In the genomic region with DNA sequence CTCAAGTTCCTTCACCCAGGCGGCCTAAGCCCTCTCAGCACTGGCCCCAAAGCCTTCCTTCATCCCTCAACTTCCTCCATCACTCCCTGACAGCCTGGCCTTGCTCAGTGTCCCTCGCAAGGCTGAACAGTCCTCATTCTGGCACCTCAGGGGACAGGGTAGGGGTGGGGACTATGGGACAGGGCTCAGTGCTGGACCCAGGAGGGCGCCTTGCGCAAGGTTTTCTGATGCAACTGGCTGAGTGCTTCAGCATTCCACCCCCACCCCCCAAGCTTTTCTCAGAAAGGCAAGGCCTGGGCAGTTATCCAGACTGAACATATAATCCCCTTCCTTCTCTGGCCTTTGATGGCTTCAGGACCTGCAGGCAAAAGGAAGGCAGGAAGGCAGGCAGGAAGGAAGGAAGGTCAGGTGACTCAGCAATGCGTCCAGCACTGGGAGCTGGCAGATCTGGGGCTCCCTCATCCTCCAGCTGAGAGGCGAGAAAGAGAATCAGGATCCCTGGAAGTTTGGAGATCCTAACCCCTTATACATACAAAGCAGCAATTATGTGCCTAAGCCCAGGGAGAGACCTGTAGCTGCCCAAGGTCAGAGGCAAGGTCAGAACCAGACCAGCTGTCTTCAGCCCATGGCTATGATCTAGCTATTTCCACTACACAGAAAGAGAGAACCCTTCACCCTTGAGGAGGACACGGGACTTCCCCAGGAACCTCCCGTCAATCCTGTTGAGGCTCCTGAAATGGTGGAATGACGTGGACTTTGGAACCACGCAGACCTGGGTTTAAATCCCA, we compare ENCODE assay signal across 1 cellular context.
TF ChIP-seq lines count a peak whose summit lies in the region.

No MANE protein-coding gene starts in this region.

TF ChIP-seq in K562, 482 proteins besides CTCF, POLR2A, EP300 and RAD21 (continued from another document and continues in another):
- TF ChIP-seq, protein P1, sequence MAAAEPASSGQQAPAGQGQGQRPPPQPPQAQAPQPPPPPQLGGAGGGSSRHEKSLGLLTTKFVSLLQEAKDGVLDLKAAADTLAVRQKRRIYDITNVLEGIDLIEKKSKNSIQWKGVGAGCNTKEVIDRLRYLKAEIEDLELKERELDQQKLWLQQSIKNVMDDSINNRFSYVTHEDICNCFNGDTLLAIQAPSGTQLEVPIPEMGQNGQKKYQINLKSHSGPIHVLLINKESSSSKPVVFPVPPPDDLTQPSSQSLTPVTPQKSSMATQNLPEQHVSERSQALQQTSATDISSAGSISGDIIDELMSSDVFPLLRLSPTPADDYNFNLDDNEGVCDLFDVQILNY (CRISPR knock-in tag; IDR thresholded peaks at IDR 0.05): no peak
- TF ChIP-seq, protein P2, sequence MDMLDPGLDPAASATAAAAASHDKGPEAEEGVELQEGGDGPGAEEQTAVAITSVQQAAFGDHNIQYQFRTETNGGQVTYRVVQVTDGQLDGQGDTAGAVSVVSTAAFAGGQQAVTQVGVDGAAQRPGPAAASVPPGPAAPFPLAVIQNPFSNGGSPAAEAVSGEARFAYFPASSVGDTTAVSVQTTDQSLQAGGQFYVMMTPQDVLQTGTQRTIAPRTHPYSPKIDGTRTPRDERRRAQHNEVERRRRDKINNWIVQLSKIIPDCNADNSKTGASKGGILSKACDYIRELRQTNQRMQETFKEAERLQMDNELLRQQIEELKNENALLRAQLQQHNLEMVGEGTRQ (CRISPR knock-in tag; IDR thresholded peaks at IDR 0.05): peak; percentile 51
- TF ChIP-seq ZNF384 (IDR thresholded peaks at IDR 0.05; ENCODE audit: low read depth, low read length): peak; percentile 54
- TF ChIP-seq ZNF3 (CRISPR knock-in tag; IDR thresholded peaks at IDR 0.05): no peak
- peak; percentile 80 for TF ChIP-seq CBFA2T3 (IDR thresholded peaks at IDR 0.05)
- TF ChIP-seq MED1 (CRISPR knock-in tag; IDR thresholded peaks at IDR 0.05; ENCODE audit: borderline replicate concordance): no peak
- TF ChIP-seq, protein P3, sequence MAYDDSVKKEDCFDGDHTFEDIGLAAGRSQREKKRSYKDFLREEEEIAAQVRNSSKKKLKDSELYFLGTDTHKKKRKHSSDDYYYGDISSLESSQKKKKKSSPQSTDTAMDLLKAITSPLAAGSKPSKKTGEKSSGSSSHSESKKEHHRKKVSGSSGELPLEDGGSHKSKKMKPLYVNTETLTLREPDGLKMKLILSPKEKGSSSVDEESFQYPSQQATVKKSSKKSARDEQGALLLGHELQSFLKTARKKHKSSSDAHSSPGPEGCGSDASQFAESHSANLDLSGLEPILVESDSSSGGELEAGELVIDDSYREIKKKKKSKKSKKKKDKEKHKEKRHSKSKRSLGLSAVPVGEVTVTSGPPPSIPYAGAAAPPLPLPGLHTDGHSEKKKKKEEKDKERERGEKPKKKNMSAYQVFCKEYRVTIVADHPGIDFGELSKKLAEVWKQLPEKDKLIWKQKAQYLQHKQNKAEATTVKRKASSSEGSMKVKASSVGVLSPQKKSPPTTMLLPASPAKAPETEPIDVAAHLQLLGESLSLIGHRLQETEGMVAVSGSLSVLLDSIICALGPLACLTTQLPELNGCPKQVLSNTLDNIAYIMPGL (CRISPR knock-in tag; IDR thresholded peaks at IDR 0.05): no peak
- TF ChIP-seq, protein P4, sequence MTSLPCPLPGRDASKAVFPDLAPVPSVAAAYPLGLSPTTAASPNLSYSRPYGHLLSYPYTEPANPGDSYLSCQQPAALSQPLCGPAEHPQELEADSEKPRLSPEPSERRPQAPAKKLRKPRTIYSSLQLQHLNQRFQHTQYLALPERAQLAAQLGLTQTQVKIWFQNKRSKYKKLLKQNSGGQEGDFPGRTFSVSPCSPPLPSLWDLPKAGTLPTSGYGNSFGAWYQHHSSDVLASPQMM (CRISPR knock-in tag; IDR thresholded peaks at IDR 0.05): no peak
- no peak for TF ChIP-seq ZNF274 (IDR thresholded peaks at IDR 0.05; ENCODE audit: borderline replicate concordance, low read depth, low read length)
- peak; percentile 63 for TF ChIP-seq MAFK (IDR thresholded peaks at IDR 0.05; ENCODE audit: low read length)
- TF ChIP-seq CBFA2T2 (conservative IDR thresholded peaks at IDR 0.05): peak; percentile 56
- TF ChIP-seq IRF2 (CRISPR knock-in tag; IDR thresholded peaks at IDR 0.05): no peak
- TF ChIP-seq SAFB2 (IDR thresholded peaks at IDR 0.05; ENCODE audit: borderline replicate concordance, low read depth, low read length, severe bottlenecking): no peak
- no peak for TF ChIP-seq FOXA1 (IDR thresholded peaks at IDR 0.05; ENCODE audit: borderline replicate concordance)
- TF ChIP-seq KAT2B (IDR thresholded peaks at IDR 0.05; ENCODE audit: low read depth, low read length): no peak
- TF ChIP-seq RBBP5 (IDR thresholded peaks at IDR 0.05; ENCODE audit: borderline replicate concordance, insufficient read depth, low read length, poor library complexity, severe bottlenecking): peak; percentile 38
- TF ChIP-seq ZNF695 (CRISPR knock-in tag; IDR thresholded peaks at IDR 0.05): no peak
- no peak for TF ChIP-seq NCOA6 (IDR thresholded peaks at IDR 0.05)
- TF ChIP-seq ARID1B (IDR thresholded peaks at IDR 0.05): peak; percentile 90
- TF ChIP-seq SPI1 (IDR thresholded peaks at IDR 0.05; ENCODE audit: borderline replicate concordance, low read depth, low read length): peak; percentile 32; the same call in 1 of the 2 replicates
- TF ChIP-seq, protein P5, sequence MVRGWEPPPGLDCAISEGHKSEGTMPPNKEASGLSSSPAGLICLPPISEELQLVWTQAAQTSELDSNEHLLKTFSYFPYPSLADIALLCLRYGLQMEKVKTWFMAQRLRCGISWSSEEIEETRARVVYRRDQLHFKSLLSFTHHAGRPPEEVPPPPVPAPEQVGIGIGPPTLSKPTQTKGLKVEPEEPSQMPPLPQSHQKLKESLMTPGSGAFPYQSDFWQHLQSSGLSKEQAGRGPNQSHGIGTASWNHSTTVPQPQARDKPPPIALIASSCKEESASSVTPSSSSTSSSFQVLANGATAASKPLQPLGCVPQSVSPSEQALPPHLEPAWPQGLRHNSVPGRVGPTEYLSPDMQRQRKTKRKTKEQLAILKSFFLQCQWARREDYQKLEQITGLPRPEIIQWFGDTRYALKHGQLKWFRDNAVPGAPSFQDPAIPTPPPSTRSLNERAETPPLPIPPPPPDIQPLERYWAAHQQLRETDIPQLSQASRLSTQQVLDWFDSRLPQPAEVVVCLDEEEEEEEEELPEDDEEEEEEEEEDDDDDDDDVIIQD (CRISPR knock-in tag; IDR thresholded peaks at IDR 0.05): no peak
- TF ChIP-seq, protein P6, sequence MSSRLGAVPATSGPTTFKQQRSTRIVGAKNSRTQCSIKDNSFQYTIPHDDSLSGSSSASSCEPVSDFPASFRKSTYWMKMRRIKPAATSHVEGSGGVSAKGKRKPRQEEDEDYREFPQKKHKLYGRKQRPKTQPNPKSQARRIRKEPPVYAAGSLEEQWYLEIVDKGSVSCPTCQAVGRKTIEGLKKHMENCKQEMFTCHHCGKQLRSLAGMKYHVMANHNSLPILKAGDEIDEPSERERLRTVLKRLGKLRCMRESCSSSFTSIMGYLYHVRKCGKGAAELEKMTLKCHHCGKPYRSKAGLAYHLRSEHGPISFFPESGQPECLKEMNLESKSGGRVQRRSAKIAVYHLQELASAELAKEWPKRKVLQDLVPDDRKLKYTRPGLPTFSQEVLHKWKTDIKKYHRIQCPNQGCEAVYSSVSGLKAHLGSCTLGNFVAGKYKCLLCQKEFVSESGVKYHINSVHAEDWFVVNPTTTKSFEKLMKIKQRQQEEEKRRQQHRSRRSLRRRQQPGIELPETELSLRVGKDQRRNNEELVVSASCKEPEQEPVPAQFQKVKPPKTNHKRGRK (tag; IDR thresholded peaks at IDR 0.05): no peak
- TF ChIP-seq JUN (IDR thresholded peaks at IDR 0.05; ENCODE audit: borderline replicate concordance, low read depth, low read length): peak; percentile 90
- no peak; the same call in 1 of the 2 replicates for TF ChIP-seq JUN (CRISPR knock-in tag; IDR thresholded peaks at IDR 0.05; ENCODE audit: borderline replicate concordance)
- TF ChIP-seq, protein P7, sequence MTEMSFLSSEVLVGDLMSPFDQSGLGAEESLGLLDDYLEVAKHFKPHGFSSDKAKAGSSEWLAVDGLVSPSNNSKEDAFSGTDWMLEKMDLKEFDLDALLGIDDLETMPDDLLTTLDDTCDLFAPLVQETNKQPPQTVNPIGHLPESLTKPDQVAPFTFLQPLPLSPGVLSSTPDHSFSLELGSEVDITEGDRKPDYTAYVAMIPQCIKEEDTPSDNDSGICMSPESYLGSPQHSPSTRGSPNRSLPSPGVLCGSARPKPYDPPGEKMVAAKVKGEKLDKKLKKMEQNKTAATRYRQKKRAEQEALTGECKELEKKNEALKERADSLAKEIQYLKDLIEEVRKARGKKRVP (CRISPR knock-in tag; IDR thresholded peaks at IDR 0.05): peak; percentile 99
- TF ChIP-seq, protein P8, sequence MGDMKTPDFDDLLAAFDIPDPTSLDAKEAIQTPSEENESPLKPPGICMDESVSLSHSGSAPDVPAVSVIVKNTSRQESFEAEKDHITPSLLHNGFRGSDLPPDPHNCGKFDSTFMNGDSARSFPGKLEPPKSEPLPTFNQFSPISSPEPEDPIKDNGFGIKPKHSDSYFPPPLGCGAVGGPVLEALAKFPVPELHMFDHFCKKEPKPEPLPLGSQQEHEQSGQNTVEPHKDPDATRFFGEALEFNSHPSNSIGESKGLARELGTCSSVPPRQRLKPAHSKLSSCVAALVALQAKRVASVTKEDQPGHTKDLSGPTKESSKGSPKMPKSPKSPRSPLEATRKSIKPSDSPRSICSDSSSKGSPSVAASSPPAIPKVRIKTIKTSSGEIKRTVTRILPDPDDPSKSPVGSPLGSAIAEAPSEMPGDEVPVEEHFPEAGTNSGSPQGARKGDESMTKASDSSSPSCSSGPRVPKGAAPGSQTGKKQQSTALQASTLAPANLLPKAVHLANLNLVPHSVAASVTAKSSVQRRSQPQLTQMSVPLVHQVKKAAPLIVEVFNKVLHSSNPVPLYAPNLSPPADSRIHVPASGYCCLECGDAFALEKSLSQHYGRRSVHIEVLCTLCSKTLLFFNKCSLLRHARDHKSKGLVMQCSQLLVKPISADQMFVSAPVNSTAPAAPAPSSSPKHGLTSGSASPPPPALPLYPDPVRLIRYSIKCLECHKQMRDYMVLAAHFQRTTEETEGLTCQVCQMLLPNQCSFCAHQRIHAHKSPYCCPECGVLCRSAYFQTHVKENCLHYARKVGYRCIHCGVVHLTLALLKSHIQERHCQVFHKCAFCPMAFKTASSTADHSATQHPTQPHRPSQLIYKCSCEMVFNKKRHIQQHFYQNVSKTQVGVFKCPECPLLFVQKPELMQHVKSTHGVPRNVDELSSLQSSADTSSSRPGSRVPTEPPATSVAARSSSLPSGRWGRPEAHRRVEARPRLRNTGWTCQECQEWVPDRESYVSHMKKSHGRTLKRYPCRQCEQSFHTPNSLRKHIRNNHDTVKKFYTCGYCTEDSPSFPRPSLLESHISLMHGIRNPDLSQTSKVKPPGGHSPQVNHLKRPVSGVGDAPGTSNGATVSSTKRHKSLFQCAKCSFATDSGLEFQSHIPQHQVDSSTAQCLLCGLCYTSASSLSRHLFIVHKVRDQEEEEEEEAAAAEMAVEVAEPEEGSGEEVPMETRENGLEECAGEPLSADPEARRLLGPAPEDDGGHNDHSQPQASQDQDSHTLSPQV (IDR thresholded peaks at IDR 0.05): peak; percentile 96
- no peak for TF ChIP-seq ZBED1 (IDR thresholded peaks at IDR 0.05)
- TF ChIP-seq HIVEP1 (CRISPR knock-in tag; IDR thresholded peaks at IDR 0.05): peak; percentile 83
- TF ChIP-seq BRCA1 (IDR thresholded peaks at IDR 0.05): no peak
- TF ChIP-seq BRCA1 (CRISPR knock-in tag; IDR thresholded peaks at IDR 0.05): no peak
- TF ChIP-seq MCM7 (IDR thresholded peaks at IDR 0.05): no peak
- TF ChIP-seq RBM39 (optimal IDR thresholded peaks at IDR 0.05; ENCODE audit: low read depth, low read length): no peak
- TF ChIP-seq, protein P9, sequence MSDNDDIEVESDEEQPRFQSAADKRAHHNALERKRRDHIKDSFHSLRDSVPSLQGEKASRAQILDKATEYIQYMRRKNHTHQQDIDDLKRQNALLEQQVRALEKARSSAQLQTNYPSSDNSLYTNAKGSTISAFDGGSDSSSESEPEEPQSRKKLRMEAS (CRISPR knock-in tag; IDR thresholded peaks at IDR 0.05): peak; percentile 10
- TF ChIP-seq, protein P10, sequence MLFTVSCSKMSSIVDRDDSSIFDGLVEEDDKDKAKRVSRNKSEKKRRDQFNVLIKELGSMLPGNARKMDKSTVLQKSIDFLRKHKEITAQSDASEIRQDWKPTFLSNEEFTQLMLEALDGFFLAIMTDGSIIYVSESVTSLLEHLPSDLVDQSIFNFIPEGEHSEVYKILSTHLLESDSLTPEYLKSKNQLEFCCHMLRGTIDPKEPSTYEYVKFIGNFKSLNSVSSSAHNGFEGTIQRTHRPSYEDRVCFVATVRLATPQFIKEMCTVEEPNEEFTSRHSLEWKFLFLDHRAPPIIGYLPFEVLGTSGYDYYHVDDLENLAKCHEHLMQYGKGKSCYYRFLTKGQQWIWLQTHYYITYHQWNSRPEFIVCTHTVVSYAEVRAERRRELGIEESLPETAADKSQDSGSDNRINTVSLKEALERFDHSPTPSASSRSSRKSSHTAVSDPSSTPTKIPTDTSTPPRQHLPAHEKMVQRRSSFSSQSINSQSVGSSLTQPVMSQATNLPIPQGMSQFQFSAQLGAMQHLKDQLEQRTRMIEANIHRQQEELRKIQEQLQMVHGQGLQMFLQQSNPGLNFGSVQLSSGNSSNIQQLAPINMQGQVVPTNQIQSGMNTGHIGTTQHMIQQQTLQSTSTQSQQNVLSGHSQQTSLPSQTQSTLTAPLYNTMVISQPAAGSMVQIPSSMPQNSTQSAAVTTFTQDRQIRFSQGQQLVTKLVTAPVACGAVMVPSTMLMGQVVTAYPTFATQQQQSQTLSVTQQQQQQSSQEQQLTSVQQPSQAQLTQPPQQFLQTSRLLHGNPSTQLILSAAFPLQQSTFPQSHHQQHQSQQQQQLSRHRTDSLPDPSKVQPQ (CRISPR knock-in tag; IDR thresholded peaks at IDR 0.05; ENCODE audit: borderline replicate concordance): no peak
- TF ChIP-seq KAT7 (CRISPR knock-in tag; IDR thresholded peaks at IDR 0.05; ENCODE audit: borderline replicate concordance): no peak
- TF ChIP-seq ERF (CRISPR knock-in tag; IDR thresholded peaks at IDR 0.05): no peak; the same call in 1 of the 2 replicates
- TF ChIP-seq, protein P11, sequence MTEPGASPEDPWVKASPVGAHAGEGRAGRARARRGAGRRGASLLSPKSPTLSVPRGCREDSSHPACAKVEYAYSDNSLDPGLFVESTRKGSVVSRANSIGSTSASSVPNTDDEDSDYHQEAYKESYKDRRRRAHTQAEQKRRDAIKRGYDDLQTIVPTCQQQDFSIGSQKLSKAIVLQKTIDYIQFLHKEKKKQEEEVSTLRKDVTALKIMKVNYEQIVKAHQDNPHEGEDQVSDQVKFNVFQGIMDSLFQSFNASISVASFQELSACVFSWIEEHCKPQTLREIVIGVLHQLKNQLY (CRISPR knock-in tag; conservative IDR thresholded peaks at IDR 0.05): no peak
- TF ChIP-seq, protein P12, sequence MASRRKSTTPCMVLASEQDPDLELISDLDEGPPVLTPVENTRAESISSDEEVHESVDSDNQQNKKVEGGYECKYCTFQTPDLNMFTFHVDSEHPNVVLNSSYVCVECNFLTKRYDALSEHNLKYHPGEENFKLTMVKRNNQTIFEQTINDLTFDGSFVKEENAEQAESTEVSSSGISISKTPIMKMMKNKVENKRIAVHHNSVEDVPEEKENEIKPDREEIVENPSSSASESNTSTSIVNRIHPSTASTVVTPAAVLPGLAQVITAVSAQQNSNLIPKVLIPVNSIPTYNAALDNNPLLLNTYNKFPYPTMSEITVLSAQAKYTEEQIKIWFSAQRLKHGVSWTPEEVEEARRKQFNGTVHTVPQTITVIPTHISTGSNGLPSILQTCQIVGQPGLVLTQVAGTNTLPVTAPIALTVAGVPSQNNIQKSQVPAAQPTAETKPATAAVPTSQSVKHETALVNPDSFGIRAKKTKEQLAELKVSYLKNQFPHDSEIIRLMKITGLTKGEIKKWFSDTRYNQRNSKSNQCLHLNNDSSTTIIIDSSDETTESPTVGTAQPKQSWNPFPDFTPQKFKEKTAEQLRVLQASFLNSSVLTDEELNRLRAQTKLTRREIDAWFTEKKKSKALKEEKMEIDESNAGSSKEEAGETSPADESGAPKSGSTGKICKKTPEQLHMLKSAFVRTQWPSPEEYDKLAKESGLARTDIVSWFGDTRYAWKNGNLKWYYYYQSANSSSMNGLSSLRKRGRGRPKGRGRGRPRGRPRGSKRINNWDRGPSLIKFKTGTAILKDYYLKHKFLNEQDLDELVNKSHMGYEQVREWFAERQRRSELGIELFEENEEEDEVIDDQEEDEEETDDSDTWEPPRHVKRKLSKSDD (conservative IDR thresholded peaks at IDR 0.05; ENCODE audit: low read length): no peak
